Comparison of ENCODE assay signal across 14 cellular contexts in the genomic region with DNA sequence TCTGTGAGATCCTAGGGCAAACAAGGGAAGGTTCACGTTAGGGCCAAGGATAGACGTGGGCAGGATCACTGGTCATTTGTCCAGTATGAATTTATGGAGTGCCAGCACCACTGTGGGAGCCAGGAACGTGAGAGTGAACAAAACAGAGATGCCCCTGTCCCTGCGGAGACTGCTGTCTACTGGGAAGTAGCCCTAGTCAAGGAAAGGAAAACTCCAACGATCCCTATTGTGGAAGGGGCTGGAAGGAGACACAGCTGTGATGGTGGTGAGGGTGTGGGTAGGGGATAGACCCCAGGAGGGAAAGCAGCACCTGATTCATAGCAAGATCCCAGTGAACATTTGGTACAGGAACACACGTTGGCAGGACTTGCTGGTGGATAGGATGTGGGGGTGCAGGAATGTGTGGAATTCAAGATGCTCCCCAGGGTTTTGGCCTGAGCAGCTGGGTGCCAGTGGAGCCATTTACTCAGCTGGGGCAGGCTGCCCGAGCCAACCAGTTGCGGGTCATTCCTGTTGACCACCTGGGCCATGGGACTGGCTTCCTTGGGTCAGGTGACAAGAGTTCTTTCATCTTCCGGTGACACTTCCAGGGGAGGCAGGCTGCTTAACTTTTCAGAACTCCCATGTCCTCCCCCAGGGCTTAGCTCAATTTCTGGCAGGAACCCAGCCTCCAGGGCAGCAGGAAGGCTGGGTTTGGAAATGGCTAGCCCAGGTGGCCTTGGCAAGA. TPM values are rescaled to one million over a fixed set of nuclear protein-coding genes. Genes with fewer than 3 reads are reported as not detected.
DNase-seq lines count a peak whose midpoint lies in the region; ATAC-seq, FAIRE-seq and TF ChIP-seq lines count a peak whose summit lies in the region.
"Had no signal": no experiment of that assay in that cellular context is flagged by ENCODE, and none has a peak within 500 bp of the region (broad histone marks: within the 10 kb centered on the region; RNA-seq: fewer than 3 reads in every experiment).

No MANE protein-coding gene starts in this region.

- H2AK5ac ChIP-seq in mesendoderm (ENCODE audit: low read length): no peak overlapping the region

- no peak overlapping the region for H2BK15ac ChIP-seq in mesendoderm (replicated peaks; ENCODE audit: low read depth)

- no peak overlapping the region for H3K4ac ChIP-seq in mesendoderm (ENCODE audit: low read depth, low read length)

- peak overlapping the region in 5 of 11 experiments; percentile 53 to 74 (median 58); a peak in 9 of 22 replicates for H3K27ac ChIP-seq in BLaER1 treated with 17β-estradiol and CSF1 and Interleukin-3, amounts not matched to agents 10 nM and 100 nM
- H3K27ac ChIP-seq in GM12878 (ENCODE audit: control insufficient read depth, insufficient read depth) (no peak overlapping the region), mesendoderm (ENCODE audit: low read depth, low read length) (no peak overlapping the region), caudate nucleus (ENCODE audit: low read depth, low read length) (no peak overlapping the region)

- POLR2A ChIA-PET in GM12878 (lab: Charles Lee): no interaction called here

- H3K4me2 ChIP-seq in BLaER1 treated with 17β-estradiol and CSF1 and Interleukin-3, amounts not matched to agents 10 nM and 100 nM: peak overlapping the region; percentile 70 to 100 (median 98)
- H3K4me2 ChIP-seq in GM12878 (ENCODE audit: control insufficient read depth, insufficient read depth) (no peak overlapping the region), mesendoderm (ENCODE audit: low read length) (no peak overlapping the region)

- no peaks in the 10 kb centered on the region for H3K27me3 ChIP-seq in BLaER1 treated with 17β-estradiol and CSF1 and Interleukin-3, amounts not matched to agents 10 nM and 100 nM
- no peaks in the 10 kb centered on the region for H3K27me3 ChIP-seq in GM12878 (replicated peaks in 1 of 2; ENCODE audit: control insufficient read depth in 2 of 2, insufficient read depth in 2 of 2, low read length in 1 of 2)
- H3K27me3 ChIP-seq in mesendoderm (ENCODE audit: insufficient read depth, low read length, poor library complexity): no peaks in the 10 kb centered on the region
- H3K27me3 ChIP-seq: gastroesophageal sphincter had no signal

- H3K79me1 ChIP-seq in mesendoderm (ENCODE audit: low read length): peaks cover 3% of the 10 kb centered on the region

- SMC1A ChIA-PET in GM12878 (lab: Charles Lee; ENCODE audit: uncharacterized antibody, unreplicated experiment): interaction anchor here (0.6 to 1.9 kb wide), 3 partner anchors 10 to 129 kb away, joined by 3 to 8 read pairs (median 3); no protein-coding TSS in a partner anchor

- peaks cover 57 to 70% (median 67%) of the 10 kb centered on the region in 10 experiments for H3K4me1 ChIP-seq in BLaER1 treated with 17β-estradiol and CSF1 and Interleukin-3, amounts not matched to agents 10 nM and 100 nM
- peaks cover 22% of the 10 kb centered on the region for H3K4me1 ChIP-seq in GM12878 (ENCODE audit: control insufficient read depth, insufficient read depth, low read length)
- H3K4me1 ChIP-seq in mesendoderm (ENCODE audit: control insufficient read depth, low read depth, low read length): peaks cover 12% of the 10 kb centered on the region

- no peak for TF ChIP-seq EP300 in GM12878 (IDR thresholded peaks at IDR 0.05; ENCODE audit: borderline replicate concordance in 1 of 2, control insufficient read depth in 1 of 2, low read depth in 2 of 2, low read length in 2 of 2)

- DNase-seq in HS-27A (ENCODE audit: low read depth) (peak; percentile 65), GM12878 (ENCODE audit: low read depth, low spot score) (no peak), mesendoderm (peak; percentile 39), frontal cortex (ENCODE audit: low spot score in 2 of 2) (no peak), caudate nucleus (lab: John Stamatoyannopoulos, UW) (no peak)
- DNase-seq: activated T-cell treated with anti-CD3 and anti-CD28 coated beads, Interleukin-2, amount 50 U/mL, for 4 hours; cerebellar nuclear complex; COR-L47; NCI-H1048; T1000 had no signal

- H3K56ac ChIP-seq in mesendoderm (ENCODE audit: low read length): peak overlapping the region; percentile 34

- FAIRE-seq in GM12878 (lab: Jason Lieb, UNC): peak; percentile 31
- FAIRE-seq in frontal cortex (lab: Jason Lieb, UNC): no peak

- H4K8ac ChIP-seq in mesendoderm (ENCODE audit: low read depth, low read length): no peak overlapping the region

- H3K79me2 ChIP-seq in GM12878 (ENCODE audit: control insufficient read depth, insufficient read depth, low read length) (peaks cover 2% of the 10 kb centered on the region), mesendoderm (ENCODE audit: control insufficient read depth, insufficient read depth, low read length) (no peaks in the 10 kb centered on the region)

- H3K36me3 ChIP-seq in BLaER1 treated with 17β-estradiol and CSF1 and Interleukin-3, amounts not matched to agents 10 nM and 100 nM: peaks cover under 1 to 19% (median 7%) of the 10 kb centered on the region in 11 experiments; a peak in 20 of 22 replicates
- H3K36me3 ChIP-seq in GM12878 (ENCODE audit: control insufficient read depth in 2 of 2, insufficient read depth in 2 of 2, low read length in 1 of 2): peaks cover 0 to 2% of the 10 kb centered on the region in 2 experiments; a peak in 1 of 4 replicates
- H3K36me3 ChIP-seq in mesendoderm (ENCODE audit: control insufficient read depth, insufficient read depth, low read length): no peaks in the 10 kb centered on the region

- CTCF ChIA-PET in GM12878 (lab: Yijun Ruan, JAX): interaction anchor here (1.1 to 2.0 kb wide), 3 partner anchors 33 to 62 kb away, joined by 3 to 6 read pairs (median 3); no protein-coding TSS in a partner anchor

- no peak for TF ChIP-seq CTCF in GM12878 (IDR thresholded peaks at IDR 0.05 in 2 of 3, conservative IDR thresholded peaks at IDR 0.05 in 1 of 3; ENCODE audit: control insufficient read depth in 2 of 3, extremely low read depth in 1 of 3, insufficient read depth in 1 of 3, low read depth in 3 of 3, low read length in 3 of 3)

- BruUV-seq in GM12878 (replicated peaks; lab: Mats Ljungman, UMichigan): no TSS peak

- in situ Hi-C loops in GM12878 (cut with MboI): no loop called here

- no peak overlapping the region for H3K23ac ChIP-seq in mesendoderm (ENCODE audit: low read length)

- H4K20me1 ChIP-seq in BLaER1 treated with 17β-estradiol and CSF1 and Interleukin-3, amounts not matched to agents 10 nM and 100 nM: peaks cover 15 to 48% (median 30%) of the 10 kb centered on the region in 11 experiments; a peak in 21 of 22 replicates
- H4K20me1 ChIP-seq in GM12878 (ENCODE audit: control insufficient read depth, insufficient read depth): no peaks in the 10 kb centered on the region

- intact Hi-C loops in GM12878 (cut with micrococcal nuclease; ENCODE audit: unreplicated experiment): no loop called here

- no peak overlapping the region for H2BK5ac ChIP-seq in mesendoderm (ENCODE audit: low read length)

- no peak overlapping the region for H3K4me3 ChIP-seq in BLaER1 treated with 17β-estradiol and CSF1 and Interleukin-3, amounts not matched to agents 10 nM and 100 nM
- H3K4me3 ChIP-seq in GM12878 (no peak overlapping the region), mesendoderm (ENCODE audit: low read length) (no peak overlapping the region)

- H3K9me3 ChIP-seq in BLaER1 treated with 17β-estradiol and CSF1 and Interleukin-3, amounts not matched to agents 10 nM and 100 nM (replicated peaks in 1 of 11): no peaks in the 10 kb centered on the region
- H3K9me3 ChIP-seq in GM12878 (replicated peaks; ENCODE audit: control insufficient read depth, insufficient read depth, low read length): no peaks in the 10 kb centered on the region
- H3K9me3 ChIP-seq: gastroesophageal sphincter had no signal

- no peak overlapping the region for H4K5ac ChIP-seq in mesendoderm (ENCODE audit: low read length)

- no peak for ATAC-seq in GM12878
- ATAC-seq in HG03521 (IDR thresholded peaks at IDR 0.05; ENCODE audit: unreplicated experiment): no peak
- no peak for ATAC-seq in GM21447 (IDR thresholded peaks at IDR 0.05; ENCODE audit: unreplicated experiment)

- no peak overlapping the region for H3K18ac ChIP-seq in mesendoderm (ENCODE audit: low read length)

- no peak for TF ChIP-seq POLR2A in GM12878 (IDR thresholded peaks at IDR 0.05; ENCODE audit: low read depth, low read length)

- 53% methylated on average over 9 of the region's 9 CpGs for WGBS in GM12878 (ENCODE audit: insufficient coverage, insufficient replicate concordance, low lambda C conversion rate, missing lambda C conversion rate)
- no CpG with 5 or more reads among the region's 9 CpGs for WGBS in mesendoderm (ENCODE audit: extremely low coverage, insufficient coverage, low lambda C conversion rate)

- TF ChIP-seq RAD21 in GM12878 (IDR thresholded peaks at IDR 0.05; ENCODE audit: insufficient read depth, low read depth, low read length): no peak

- H3K9ac ChIP-seq in BLaER1 treated with 17β-estradiol and CSF1 and Interleukin-3, amounts not matched to agents 10 nM and 100 nM: 0 out of 22 replicates have a peak overlapping the region, but pooled peaks of 1 of the 11 experiments have one; percentile 53
- H3K9ac ChIP-seq in GM12878 (ENCODE audit: control insufficient read depth, insufficient read depth, low read length) (no peak overlapping the region), mesendoderm (ENCODE audit: low read length) (no peak overlapping the region)

- H2AFZ ChIP-seq in GM12878 (ENCODE audit: control insufficient read depth, low read depth, low read length): no peak overlapping the region

- H2BK120ac ChIP-seq in mesendoderm (ENCODE audit: low read depth, low read length): no peak overlapping the region

- RAD21 ChIA-PET in GM12878 (lab: Charles Lee; ENCODE audit: unreplicated experiment): no interaction called here

RNA-seq across cellular contexts. Expression of a gene that starts 1.2 kb away (rescaled TPM):
- total RNA-seq in GM12878 (2013; cell fraction: nucleolus; rRNA removed): 43.4 and 49.5 TPM in 2 replicates
- total RNA-seq in GM12878 (2014; rRNA removed) (14.1 and 20.3 TPM in 2 replicates), GM12878 (2014; rRNA removed; fragmentation: Illumina TruSeq; extraction: Trizol) (6.9 and 8.4 TPM in 2 replicates), GM12878 (2021) (23.9 and 30.5 TPM in 2 replicates), frontal cortex (73.4 TPM)
- polyA plus RNA-seq in GM12878 (2011; ENCODE audit: low read depth): 5.8 TPM
- polyA plus RNA-seq in GM12878 (2011; rRNA removed) (3.1 and 6.0 TPM in 2 replicates), GM12878 (2014; fragmentation: Illumina TruSeq; extraction: Trizol) (1.6 and 7.6 TPM in 2 replicates), GM12878 (2014; fragmentation: Nextera tagmentation; extraction: Ambion mirVana) (under 1 TPM; 0.24 to 0.75 TPM), GM12878 (2014; rRNA removed) (21.4 and 23.3 TPM in 2 replicates), GM12878 (2016; fragmentation: Nextera tagmentation; extraction: Ambion mirVana) (10 to 100 TPM in 1 of 2 experiments, 1 to 10 TPM in 1; 4.2 to 19.3 TPM)
- 13.5 and 14.9 TPM in 2 replicates for polyA plus RNA-seq in GM12878 (2011; cell fraction: cytosol; rRNA removed)
- 35.1 and 53.1 TPM in 2 replicates for polyA plus RNA-seq in GM12878 (2011; cell fraction: nucleus; rRNA removed)
- polyA plus RNA-seq in GM12878 (2012): 12.8 and 15.0 TPM in 2 replicates
- polyA minus RNA-seq in GM12878 (2011; rRNA and poly(A)+ RNA removed): 20.3 and 23.7 TPM in 2 replicates
- polyA minus RNA-seq in GM12878 (2011; cell fraction: cytosol; rRNA and poly(A)+ RNA removed): 11.9 and 15.8 TPM in 2 replicates
- polyA minus RNA-seq in GM12878 (2011; cell fraction: nucleus; rRNA and poly(A)+ RNA removed): 10.8 and 15.6 TPM in 2 replicates
- polyA plus RNA-seq in mesendoderm (2013, experiment 1 of 2): 37.2 TPM
- polyA plus RNA-seq in mesendoderm (2013, experiment 2 of 2): 39.3 TPM

RNA-seq across cellular contexts. Expression of a gene that starts 32.5 kb away (rescaled TPM):
- not detected in 2 replicates for total RNA-seq in GM12878 (2013; cell fraction: nucleolus; rRNA removed)
- not detected in 2 replicates for total RNA-seq in GM12878 (2014; rRNA removed)
- total RNA-seq in GM12878 (2014; rRNA removed; fragmentation: Illumina TruSeq; extraction: Trizol): not detected in 2 replicates
- not detected in 2 replicates for total RNA-seq in GM12878 (2021)
- not detected for polyA plus RNA-seq in GM12878 (2011; ENCODE audit: low read depth)
- polyA plus RNA-seq in GM12878 (2011; rRNA removed): not detected in 2 replicates
- 0.06 TPM in 1 of 2 replicates, not detected in the other for polyA plus RNA-seq in GM12878 (2011; cell fraction: cytosol; rRNA removed)
- polyA plus RNA-seq in GM12878 (2011; cell fraction: nucleus; rRNA removed): not detected in 2 replicates
- polyA plus RNA-seq in GM12878 (2012): not detected in 2 replicates
- polyA plus RNA-seq in GM12878 (2014; fragmentation: Illumina TruSeq; extraction: Trizol): not detected in 2 replicates
- polyA plus RNA-seq in GM12878 (2014; fragmentation: Nextera tagmentation; extraction: Ambion mirVana): not detected
- polyA plus RNA-seq in GM12878 (2014; rRNA removed): not detected in 2 replicates
- polyA plus RNA-seq in GM12878 (2016; fragmentation: Nextera tagmentation; extraction: Ambion mirVana): under 1 TPM in 1 of 2 experiments, not detected in 1; 0.16 TPM
- polyA minus RNA-seq in GM12878 (2011; rRNA and poly(A)+ RNA removed): not detected in 2 replicates
- not detected in 2 replicates for polyA minus RNA-seq in GM12878 (2011; cell fraction: cytosol; rRNA and poly(A)+ RNA removed)
- polyA minus RNA-seq in GM12878 (2011; cell fraction: nucleus; rRNA and poly(A)+ RNA removed): not detected in 2 replicates
- polyA plus RNA-seq in mesendoderm (2013, experiment 1 of 2): 137 TPM
- polyA plus RNA-seq in mesendoderm (2013, experiment 2 of 2): 141 TPM
- 7.3 TPM for total RNA-seq in frontal cortex

RNA-seq across cellular contexts. Expression of a gene that starts 40.9 kb away (rescaled TPM):
- total RNA-seq in GM12878 (2013; cell fraction: nucleolus; rRNA removed): 55.7 and 56.3 TPM in 2 replicates
- total RNA-seq in GM12878 (2014; rRNA removed) (185 and 207 TPM in 2 replicates), GM12878 (2014; rRNA removed; fragmentation: Illumina TruSeq; extraction: Trizol) (147 and 157 TPM in 2 replicates), GM12878 (2021) (122 and 124 TPM in 2 replicates), frontal cortex (89.3 TPM)
- polyA plus RNA-seq in GM12878 (2011; ENCODE audit: low read depth): 68.9 TPM
- polyA plus RNA-seq in GM12878 (2011; rRNA removed) (319 and 379 TPM in 2 replicates), GM12878 (2014; fragmentation: Illumina TruSeq; extraction: Trizol) (192 and 230 TPM in 2 replicates), GM12878 (2014; fragmentation: Nextera tagmentation; extraction: Ambion mirVana) (100 to 1,000 TPM; 101 to 215 TPM), GM12878 (2014; rRNA removed) (164 and 174 TPM in 2 replicates), GM12878 (2016; fragmentation: Nextera tagmentation; extraction: Ambion mirVana) (100 to 1,000 TPM; 249 to 263 TPM)
- polyA plus RNA-seq in GM12878 (2011; cell fraction: cytosol; rRNA removed): 203 and 219 TPM in 2 replicates
- polyA plus RNA-seq in GM12878 (2011; cell fraction: nucleus; rRNA removed): 140 and 142 TPM in 2 replicates
- 83.3 and 94.6 TPM in 2 replicates for polyA plus RNA-seq in GM12878 (2012)
- polyA minus RNA-seq in GM12878 (2011; rRNA and poly(A)+ RNA removed): 175 and 344 TPM in 2 replicates
- 61.1 and 65.6 TPM in 2 replicates for polyA minus RNA-seq in GM12878 (2011; cell fraction: cytosol; rRNA and poly(A)+ RNA removed)
- 35.7 and 49.8 TPM in 2 replicates for polyA minus RNA-seq in GM12878 (2011; cell fraction: nucleus; rRNA and poly(A)+ RNA removed)
- polyA plus RNA-seq in mesendoderm (2013, experiment 1 of 2): 114 TPM
- 122 TPM for polyA plus RNA-seq in mesendoderm (2013, experiment 2 of 2)

Comparison
In these comparisons a context has a peak if more than half of its experiments do, and no peak if none do; other contexts are left out.
1. H3K4me2 ChIP-seq: peak in BLaER1 treated with 17β-estradiol and CSF1 and Interleukin-3, amounts not matched to agents 10 nM and 100 nM (11 of 11); none in GM12878 (single experiment) and mesendoderm (single experiment).
2. DNase-seq: peak in HS-27A (single experiment) and mesendoderm (single experiment); none in GM12878 (single experiment), frontal cortex (0 of 2) and caudate nucleus (0 of 61).